8 cellular contexts compared by ENCODE assay signal in the genomic region with DNA sequence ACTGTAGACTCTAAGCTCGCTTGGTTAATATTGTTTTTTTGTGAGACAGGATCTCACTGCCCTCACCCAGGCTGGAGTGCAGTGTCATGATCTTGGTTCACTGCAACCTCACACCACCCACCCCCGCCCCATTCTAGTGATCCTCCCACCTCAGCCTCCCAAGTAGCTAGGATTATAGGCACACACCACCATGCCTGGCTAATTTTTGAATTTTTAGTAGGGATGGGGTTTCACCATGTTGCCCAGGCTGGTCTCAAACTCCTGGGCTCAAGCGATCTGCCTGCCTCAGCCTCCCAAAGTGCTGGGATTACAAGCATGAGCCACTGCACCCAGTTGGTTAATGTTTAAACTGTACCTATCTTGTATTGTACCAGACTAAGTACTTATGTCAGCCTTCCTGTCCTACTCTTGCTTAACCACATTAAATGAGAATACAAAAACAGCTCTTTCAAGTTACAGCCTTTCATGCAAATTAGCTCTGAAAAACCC. TPM values are rescaled to one million over a fixed set of nuclear protein-coding genes. Genes with fewer than 3 reads are reported as not detected.
DNase-seq lines count a peak whose midpoint lies in the region; ATAC-seq lines count a peak whose summit lies in the region.
"Not testable (repeated sequence)": the region's sequence is repeated elsewhere in the genome, so short reads cannot be mapped to it uniquely, and the experiment has no call there.

No MANE protein-coding gene starts in this region.

- H3K27me3 ChIP-seq in CD4-positive, alpha-beta memory T cell (ENCODE audit: insufficient read depth, low read length); naive thymus-derived CD4-positive, alpha-beta T cell (ENCODE audit: control insufficient read depth in 2 of 2, insufficient read depth in 2 of 2, low read length in 2 of 2): not testable (repeated sequence)

- peaks cover 44% of the 10 kb centered on the region for H3K4me1 ChIP-seq in CD4-positive, alpha-beta memory T cell (ENCODE audit: insufficient read depth, low read length)
- peaks cover 21 to 42% of the 10 kb centered on the region in 2 donors for H3K4me1 ChIP-seq in naive thymus-derived CD4-positive, alpha-beta T cell (ENCODE audit: control insufficient read depth in 2 of 2, insufficient read depth in 2 of 2, low read length in 2 of 2)

- H3K9me3 Mint-ChIP-seq in CD4-positive, alpha-beta memory T cell; T-helper 2 cell treated with Interferon-gamma antibody and Interleukin-4, amounts not matched to agents 5 μg/mL and 100 μg/mL, for 36 hours; central memory CD8-positive, alpha-beta T cell; naive thymus-derived CD4-positive, alpha-beta T cell: not testable (repeated sequence)

- POLR2A ChIA-PET in CD4-positive, alpha-beta memory T cell (lab: Charles Lee; ENCODE audit: partially characterized antibody), result interaction anchor here (1.0 to 2.3 kb wide), 5 partner anchors 9 to 183 kb away, joined by 3 to 28 read pairs (median 4); a partner anchor contains a TSS
- POLR2A ChIA-PET in naive thymus-derived CD4-positive, alpha-beta T cell (lab: Charles Lee), result not testable (repeated sequence)

- not testable (repeated sequence) for H3K4me3 ChIP-seq in CD4-positive, alpha-beta memory T cell (ENCODE audit: low read length in 2 of 2); naive thymus-derived CD4-positive, alpha-beta T cell (ENCODE audit: low read length)

- not testable (repeated sequence) for H3K9me3 ChIP-seq in CD4-positive, alpha-beta memory T cell (ENCODE audit: control insufficient read depth in 1 of 2, low read length in 2 of 2); naive thymus-derived CD4-positive, alpha-beta T cell (ENCODE audit: control insufficient read depth in 2 of 3, low read length in 3 of 3)

- H3K27ac Mint-ChIP-seq in CD4-positive, alpha-beta memory T cell, result peak overlapping the region; percentile 15 to 92 (median 70)
- peak overlapping the region; percentile 31 for H3K27ac Mint-ChIP-seq in T-helper 2 cell treated with Interferon-gamma antibody and Interleukin-4, amounts not matched to agents 5 μg/mL and 100 μg/mL, for 36 hours
- H3K27ac Mint-ChIP-seq in central memory CD8-positive, alpha-beta T cell (ENCODE audit: low read depth), result peak overlapping the region; percentile 47
- peak overlapping the region in 8 of 9 donors; percentile 14 to 86 (median 62) for H3K27ac Mint-ChIP-seq in naive thymus-derived CD4-positive, alpha-beta T cell

- peak in 4 of 5 donors; percentile 21 to 51 (median 40) for DNase-seq in CD4-positive, alpha-beta memory T cell
- DNase-seq in T-helper 2 cell treated with Interferon-gamma antibody and Interleukin-4, amounts not matched to agents 5 μg/mL and 100 μg/mL, for 36 hours (ENCODE audit: low spot score); central memory CD8-positive, alpha-beta T cell (ENCODE audit: low spot score in 2 of 2): not testable (repeated sequence)
- peak in 7 of 9 donors; percentile 18 to 49 (median 34) for DNase-seq in naive thymus-derived CD4-positive, alpha-beta T cell

- intact Hi-C loops in CD4-positive, alpha-beta memory T cell (cut with micrococcal nuclease); naive thymus-derived CD4-positive, alpha-beta T cell (cut with micrococcal nuclease): not testable (repeated sequence)

- not testable (repeated sequence) for H3K36me3 ChIP-seq in CD4-positive, alpha-beta memory T cell (ENCODE audit: insufficient read depth, low read length); naive thymus-derived CD4-positive, alpha-beta T cell (ENCODE audit: control insufficient read depth in 2 of 3, insufficient read depth in 3 of 3, low read length in 3 of 3)

- not testable (repeated sequence) for H3K27ac ChIP-seq in CD4-positive, alpha-beta memory T cell (ENCODE audit: low read depth, low read length); naive thymus-derived CD4-positive, alpha-beta T cell (ENCODE audit: low read depth, low read length)

- peak; percentile 87 for ATAC-seq in GM18861 (IDR thresholded peaks at IDR 0.05; ENCODE audit: unreplicated experiment)
- ATAC-seq in GM21447 (IDR thresholded peaks at IDR 0.05; ENCODE audit: unreplicated experiment), result peak; percentile 92
- peak; percentile 95 for ATAC-seq in HG02943 (IDR thresholded peaks at IDR 0.05; ENCODE audit: low read depth, unreplicated experiment)
- peak; percentile 78 for ATAC-seq in HG03565 (IDR thresholded peaks at IDR 0.05; ENCODE audit: unreplicated experiment)
- ATAC-seq in central memory CD8-positive, alpha-beta T cell (replicated peaks; ENCODE audit: extremely low read depth, poor library complexity, severe bottlenecking), result peak; percentile 84
- peak; percentile 86 for ATAC-seq in naive thymus-derived CD4-positive, alpha-beta T cell

- peaks cover 42 to 72% (median 57%) of the 10 kb centered on the region in 4 donors for H3K4me1 Mint-ChIP-seq in CD4-positive, alpha-beta memory T cell
- H3K4me1 Mint-ChIP-seq in T-helper 2 cell treated with Interferon-gamma antibody and Interleukin-4, amounts not matched to agents 5 μg/mL and 100 μg/mL, for 36 hours (ENCODE audit: low read depth), result peaks cover 21% of the 10 kb centered on the region
- peaks cover 35% of the 10 kb centered on the region for H3K4me1 Mint-ChIP-seq in central memory CD8-positive, alpha-beta T cell
- H3K4me1 Mint-ChIP-seq in naive thymus-derived CD4-positive, alpha-beta T cell, result peaks cover 30 to 73% (median 68%) of the 10 kb centered on the region in 7 donors

- not testable (repeated sequence) for H3K27me3 Mint-ChIP-seq in CD4-positive, alpha-beta memory T cell; T-helper 2 cell treated with Interferon-gamma antibody and Interleukin-4, amounts not matched to agents 5 μg/mL and 100 μg/mL, for 36 hours (ENCODE audit: low read depth); central memory CD8-positive, alpha-beta T cell; naive thymus-derived CD4-positive, alpha-beta T cell

- H3K36me3 Mint-ChIP-seq in CD4-positive, alpha-beta memory T cell; T-helper 2 cell treated with Interferon-gamma antibody and Interleukin-4, amounts not matched to agents 5 μg/mL and 100 μg/mL, for 36 hours (ENCODE audit: low read depth); central memory CD8-positive, alpha-beta T cell (ENCODE audit: insufficient read depth); naive thymus-derived CD4-positive, alpha-beta T cell: not testable (repeated sequence)

- H3K4me3 Mint-ChIP-seq in CD4-positive, alpha-beta memory T cell, result peak overlapping the region in 7 of 8 donors; percentile 42 to 76 (median 64)
- not testable (repeated sequence) for H3K4me3 Mint-ChIP-seq in T-helper 2 cell treated with Interferon-gamma antibody and Interleukin-4, amounts not matched to agents 5 μg/mL and 100 μg/mL, for 36 hours
- H3K4me3 Mint-ChIP-seq in central memory CD8-positive, alpha-beta T cell, result peak overlapping the region; percentile 4
- H3K4me3 Mint-ChIP-seq in naive thymus-derived CD4-positive, alpha-beta T cell, result peak overlapping the region; percentile 14 to 71 (median 61)

- CTCF ChIA-PET in CD4-positive, alpha-beta memory T cell (lab: Charles Lee; ENCODE audit: partially characterized antibody), result interaction anchor here (0.9 to 2.7 kb wide), 2 partner anchors 23 to 275 kb away, joined by 3 to 15 read pairs; a partner anchor contains a TSS
- CTCF ChIA-PET in naive thymus-derived CD4-positive, alpha-beta T cell (lab: Charles Lee), result interaction anchor here (0.8 kb wide), 1 partner anchor 55 kb away, joined by 4 read pairs; no protein-coding TSS in a partner anchor

RNA-seq across cellular contexts. Expression of a gene that starts 22.9 kb away (rescaled TPM):
- 10 to 100 TPM; 74.0 to 74.1 TPM for total RNA-seq in CD4-positive, alpha-beta memory T cell
- 10 to 100 TPM in 1 of 2 donors, 1 to 10 TPM in 1; 3.4 to 25.9 TPM for polyA plus RNA-seq in CD4-positive, alpha-beta memory T cell
- 10 to 100 TPM; 49.2 to 77.3 (median 71.1) TPM for total RNA-seq in naive thymus-derived CD4-positive, alpha-beta T cell
- polyA plus RNA-seq in naive thymus-derived CD4-positive, alpha-beta T cell, result 10 to 100 TPM; 11.0 to 25.9 TPM
